9 cellular contexts compared by ENCODE assay signal in the genomic region with DNA sequence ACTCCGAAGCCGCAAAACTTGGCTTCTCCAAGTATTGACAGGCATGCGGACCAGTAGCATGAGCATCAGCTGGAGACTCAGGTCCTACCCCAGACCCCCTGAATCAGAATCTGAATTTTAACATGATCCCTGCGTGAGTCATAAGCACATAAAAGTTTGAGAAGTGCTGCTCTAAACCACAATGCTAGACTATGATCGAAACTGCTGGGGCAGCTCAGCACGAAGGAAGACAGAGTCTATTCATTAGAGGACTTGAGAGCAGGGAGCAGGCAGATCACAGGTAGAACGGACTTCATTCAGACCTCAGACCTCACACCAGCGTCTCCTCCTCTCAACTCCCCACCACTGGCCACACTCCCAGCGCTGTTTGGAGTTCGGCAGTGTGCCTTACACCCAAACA. TPM values are rescaled to one million over a fixed set of nuclear protein-coding genes. Genes with fewer than 3 reads are reported as not detected.
A peak's percentile ranks its signal among the peaks of the same experiment; 100 is the strongest.
DNase-seq lines count a peak whose midpoint lies in the region; ATAC-seq and TF ChIP-seq lines count a peak whose summit lies in the region.
"Had no signal": no experiment of that assay in that cellular context is flagged by ENCODE, and none has a peak within 500 bp of the region (broad histone marks: within the 10 kb centered on the region; RNA-seq: fewer than 3 reads in every experiment).

No MANE protein-coding gene starts in this region.

- H4K8ac ChIP-seq in H9 (replicated peaks; ENCODE audit: insufficient read length, low read depth, low read length): no peak overlapping the region

- H3K79me1 ChIP-seq in H9 (ENCODE audit: insufficient read depth, low read depth, low read length, poor library complexity, severe bottlenecking): no peaks in the 10 kb centered on the region

- H3K9me3 ChIP-seq in H9 (ENCODE audit: control insufficient read depth, low read depth, low read length): no peaks in the 10 kb centered on the region

- H3K23me2 ChIP-seq in H9 (ENCODE audit: insufficient read length, low read depth, low read length, poor library complexity, severe bottlenecking): no peaks in the 10 kb centered on the region

- no peaks in the 10 kb centered on the region for H3K27me3 Mint-ChIP-seq in activated naive CD8-positive, alpha-beta T cell treated with anti-CD3 and anti-CD28 coated beads, Interleukin-2, amount 10 ng/mL, durations not matched to agents 7 days and 5 days
- no peaks in the 10 kb centered on the region for H3K27me3 Mint-ChIP-seq in H9 (ENCODE audit: low read depth)

- H3K36me3 ChIP-seq in KMS-11 (ENCODE audit: insufficient read depth) (no peaks in the 10 kb centered on the region), rectal smooth muscle tissue (ENCODE audit: control insufficient read depth, insufficient read depth, low read length) (peaks cover 40% of the 10 kb centered on the region)

- intact Hi-C loops in sciatic nerve (cut with DNase I): no loop called here

- no peak overlapping the region for H4K5ac ChIP-seq in H9 (ENCODE audit: insufficient read length, low read depth, low read length)

- TF ChIP-seq CTCF in KMS-11 (conservative IDR thresholded peaks at IDR 0.05; ENCODE audit: low read depth, low read length) (no peak), H9 (conservative IDR thresholded peaks at IDR 0.05) (no peak)

- H2BK12ac ChIP-seq in H9 (ENCODE audit: insufficient read length, low read depth, low read length): no peak overlapping the region

- H3K36me3 Mint-ChIP-seq in activated naive CD8-positive, alpha-beta T cell treated with anti-CD3 and anti-CD28 coated beads, Interleukin-2, amount 10 ng/mL, durations not matched to agents 7 days and 5 days: peaks cover 29% of the 10 kb centered on the region
- peaks cover 12 to 47% (median 45%) of the 10 kb centered on the region in 3 experiments; a peak in 6 of 7 replicates for H3K36me3 Mint-ChIP-seq in H9 (ENCODE audit: insufficient read depth in 1 of 3, low read depth in 3 of 3)

- H2BK15ac ChIP-seq in H9 (ENCODE audit: low read depth, low read length): no peak overlapping the region

- H3K14ac ChIP-seq in H9 (ENCODE audit: insufficient read depth, low read length): no peak overlapping the region

- H3K27ac Mint-ChIP-seq in activated naive CD8-positive, alpha-beta T cell treated with anti-CD3 and anti-CD28 coated beads, Interleukin-2, amount 10 ng/mL, durations not matched to agents 7 days and 5 days: peak overlapping the region; percentile 75
- H3K27ac Mint-ChIP-seq in H9: no peak overlapping the region; a peak in 1 of 7 replicates

- no peak overlapping the region for H3K18ac ChIP-seq in H9 (ENCODE audit: insufficient read length, low read depth, low read length)

- no peak overlapping the region for H3T11ph ChIP-seq in H9 (ENCODE audit: low read length)

- no peaks in the 10 kb centered on the region for H3K27me3 ChIP-seq in KMS-11 (ENCODE audit: insufficient read depth, low read depth)
- H3K27me3 ChIP-seq in rectal smooth muscle tissue (ENCODE audit: control insufficient read depth, insufficient read depth, low read length): no peaks in the 10 kb centered on the region
- no peaks in the 10 kb centered on the region for H3K27me3 ChIP-seq in H9 (ENCODE audit: insufficient read depth, low read length)

- no peaks in the 10 kb centered on the region for H3K9me3 Mint-ChIP-seq in activated naive CD8-positive, alpha-beta T cell treated with anti-CD3 and anti-CD28 coated beads, Interleukin-2, amount 10 ng/mL, durations not matched to agents 7 days and 5 days
- no peaks in the 10 kb centered on the region for H3K9me3 Mint-ChIP-seq in H9

- no peak overlapping the region for H3K23ac ChIP-seq in H9 (ENCODE audit: insufficient read length, low read depth, low read length)

- H2BK20ac ChIP-seq in H9 (ENCODE audit: low read depth, low read length, poor library complexity, severe bottlenecking): no peak overlapping the region

- H3K4me1 ChIP-seq in KMS-11 (ENCODE audit: low read depth, poor library complexity, severe bottlenecking) (peaks cover 93% of the 10 kb centered on the region), rectal smooth muscle tissue (ENCODE audit: control insufficient read depth, insufficient read depth, low read length) (peaks cover 49% of the 10 kb centered on the region), H9 (ENCODE audit: insufficient read depth, low read length) (no peaks in the 10 kb centered on the region)

- H3K79me2 ChIP-seq in KMS-11 (ENCODE audit: insufficient read depth, low read depth): peaks cover 52% of the 10 kb centered on the region
- H3K79me2 ChIP-seq in H9 (ENCODE audit: insufficient read depth, low read length): no peaks in the 10 kb centered on the region

- H2AK5ac ChIP-seq in H9 (ENCODE audit: insufficient read length, low read length): no peak overlapping the region

- H3K4me2 ChIP-seq in KMS-11 (peak overlapping the region; percentile 99), H9 (ENCODE audit: insufficient read depth, insufficient read length, low read length) (no peak overlapping the region)

- H3K56ac ChIP-seq in H9 (ENCODE audit: insufficient read length, low read depth, low read length): no peak overlapping the region

- H4K20me1 ChIP-seq in KMS-11 (ENCODE audit: insufficient read depth) (no peaks in the 10 kb centered on the region), H9 (ENCODE audit: control insufficient read depth, insufficient read depth, insufficient read length) (no peaks in the 10 kb centered on the region)

- WGBS in H9 (ENCODE audit: extremely low coverage, insufficient read length, low lambda C conversion rate): no CpG with 5 or more reads among the region's 10 CpGs

- H3K4me3 ChIP-seq in KMS-11 (IDR thresholded peaks at IDR 0.05; ENCODE audit: insufficient read depth, low read depth, low read length): no peak overlapping the region
- no peak overlapping the region for H3K4me3 ChIP-seq in rectal smooth muscle tissue (ENCODE audit: low read length)

- POLR2A ChIA-PET in activated naive CD8-positive, alpha-beta T cell treated with anti-CD3 and anti-CD28 coated beads, Interleukin-2, amount 10 ng/mL, durations not matched to agents 7 days and 5 days (lab: Charles Lee): interaction anchor here (0.6 to 3.7 kb wide), 3 partner anchors 8 to 17 kb away, joined by 3 to 24 read pairs (median 10); a partner anchor contains a TSS

- H2AFZ ChIP-seq in KMS-11 (ENCODE audit: low read depth): no peak overlapping the region
- H2AFZ ChIP-seq in H9 (ENCODE audit: low read length): no peak overlapping the region

- DNase-seq in activated naive CD8-positive, alpha-beta T cell treated with anti-CD3 and anti-CD28 coated beads, Interleukin-2, amount 10 ng/mL, durations not matched to agents 7 days and 5 days: no peak
- DNase-seq in putamen (ENCODE audit: low spot score) (no peak), H9 (no peak), sciatic nerve (ENCODE audit: low spot score) (no peak)
- DNase-seq: NCI-H345 had no signal

- peak overlapping the region; percentile 67 for H3K4me3 Mint-ChIP-seq in activated naive CD8-positive, alpha-beta T cell treated with anti-CD3 and anti-CD28 coated beads, Interleukin-2, amount 10 ng/mL, durations not matched to agents 7 days and 5 days
- H3K4me3 Mint-ChIP-seq in H9: no peak overlapping the region

- peak overlapping the region; percentile 74 for H3K9ac ChIP-seq in KMS-11
- H3K9ac ChIP-seq in rectal smooth muscle tissue (ENCODE audit: low read length): no peak overlapping the region
- no peak overlapping the region for H3K9ac ChIP-seq in H9 (ENCODE audit: extremely low read depth, insufficient read length, low read length)

- H4K91ac ChIP-seq in H9 (ENCODE audit: insufficient read length, low read depth, low read length): no peak overlapping the region

- no peak overlapping the region for H2BK5ac ChIP-seq in H9 (ENCODE audit: insufficient read length, low read length)

- H2BK120ac ChIP-seq in H9 (ENCODE audit: low read depth, low read length, poor library complexity, severe bottlenecking): no peak overlapping the region

- H3K27ac ChIP-seq in KMS-11: peak overlapping the region; percentile 94
- peak overlapping the region; percentile 62 for H3K27ac ChIP-seq in rectal smooth muscle tissue (ENCODE audit: low read depth, low read length)
- H3K27ac ChIP-seq in H9 (ENCODE audit: insufficient read length, low read depth, low read length): no peak overlapping the region

- no peak overlapping the region for H3K4ac ChIP-seq in H9 (ENCODE audit: low read depth, low read length)

- ATAC-seq in GM18868 (IDR thresholded peaks at IDR 0.05; ENCODE audit: unreplicated experiment): peak; percentile 77
- ATAC-seq in activated naive CD8-positive, alpha-beta T cell treated with anti-CD3 and anti-CD28 coated beads, Interleukin-2, amount 10 ng/mL, durations not matched to agents 7 days and 5 days (ENCODE audit: low read depth): peak; percentile 74
- no peak for ATAC-seq in HG03025 (IDR thresholded peaks at IDR 0.05; ENCODE audit: low FRiP score, unreplicated experiment)
- ATAC-seq in sciatic nerve: no peak

- H3K4me1 Mint-ChIP-seq in activated naive CD8-positive, alpha-beta T cell treated with anti-CD3 and anti-CD28 coated beads, Interleukin-2, amount 10 ng/mL, durations not matched to agents 7 days and 5 days: peaks cover 59% of the 10 kb centered on the region
- peaks cover 33 to 44% of the 10 kb centered on the region in 2 experiments for H3K4me1 Mint-ChIP-seq in H9

RNA-seq across cellular contexts. Expression of a gene that starts 16.9 kb away (rescaled TPM):
- total RNA-seq in activated naive CD8-positive, alpha-beta T cell treated with anti-CD3 and anti-CD28 coated beads, Interleukin-2, amount 10 ng/mL, durations not matched to agents 7 days and 5 days: 10 to 100 TPM; 48.6 to 53.5 TPM
- 30.4 and 31.8 TPM in 2 replicates for total RNA-seq in H9 (2021)
- 30.5 TPM for total RNA-seq in sciatic nerve

RNA-seq across cellular contexts. Expression of a gene that starts 46.0 kb away (rescaled TPM):
- 10 to 100 TPM; 80.1 to 82.0 TPM for total RNA-seq in activated naive CD8-positive, alpha-beta T cell treated with anti-CD3 and anti-CD28 coated beads, Interleukin-2, amount 10 ng/mL, durations not matched to agents 7 days and 5 days
- 22.0 and 22.9 TPM in 2 replicates for total RNA-seq in H9 (2021)
- 32.9 TPM for total RNA-seq in sciatic nerve

RNA-seq across cellular contexts. Expression of a gene that starts 53.5 kb away (rescaled TPM):
- under 1 TPM; 0.61 to 0.62 TPM for total RNA-seq in activated naive CD8-positive, alpha-beta T cell treated with anti-CD3 and anti-CD28 coated beads, Interleukin-2, amount 10 ng/mL, durations not matched to agents 7 days and 5 days
- total RNA-seq in H9 (2021) (15.0 and 16.2 TPM in 2 replicates), sciatic nerve (15.6 TPM)

Comparison
In these comparisons a context has a peak if more than half of its experiments do, and no peak if none do; other contexts are left out.
1. ATAC-seq: peak in GM18868 (single experiment) and activated naive CD8-positive, alpha-beta T cell treated with anti-CD3 and anti-CD28 coated beads, Interleukin-2, amount 10 ng/mL, durations not matched to agents 7 days and 5 days (single experiment); none in HG03025 (single experiment) and sciatic nerve (single experiment).